8 cellular contexts compared by ENCODE assay signal in genomic region chr15:75204340-75205063, GRCh38. TPM values are rescaled to one million over a fixed set of nuclear protein-coding genes. Genes with fewer than 3 reads are reported as not detected.
DNase-seq lines count a peak whose midpoint lies in the region; ATAC-seq, FAIRE-seq and TF ChIP-seq lines count a peak whose summit lies in the region.

No MANE protein-coding gene starts in this region.

- H4K20me1 ChIP-seq in DOHH2 (ENCODE audit: control insufficient read depth, insufficient read depth, low read depth, low read length), result peaks cover 48% of the 10 kb centered on the region

- H3K36me3 ChIP-seq in DOHH2 (ENCODE audit: control insufficient read depth, low read length) (peaks cover 58% of the 10 kb centered on the region), kidney (ENCODE audit: control insufficient read depth in 1 of 2, insufficient read depth in 2 of 2, low read length in 2 of 2) (peaks cover 3 to 9% of the 10 kb centered on the region in 2 donors)

- peaks cover 15% of the 10 kb centered on the region for H3K36me3 Mint-ChIP-seq in central memory CD8-positive, alpha-beta T cell (ENCODE audit: insufficient read depth)

- H3F3A ChIP-seq in DOHH2 (ENCODE audit: control insufficient read depth, insufficient read depth), result no peaks in the 10 kb centered on the region; the same call in 1 of the 2 replicates

- H3K4me3 ChIP-seq in DOHH2 (ENCODE audit: low read length) (peak overlapping the region; percentile 95), kidney (ENCODE audit: low read length in 2 of 2) (peak overlapping the region in 1 of 2 donors; percentile 77)

- H3K9me3 Mint-ChIP-seq in central memory CD8-positive, alpha-beta T cell, result no peaks in the 10 kb centered on the region

- no peak overlapping the region for H3K9ac ChIP-seq in kidney (ENCODE audit: low read length in 2 of 2)

- H3K79me2 ChIP-seq in DOHH2 (ENCODE audit: control insufficient read depth, low read length), result peaks cover 80% of the 10 kb centered on the region

- intact Hi-C loops in kidney (cut with DNase I), result loop anchor here (5.0 kb wide), 1 partner anchor 177 kb away; no protein-coding TSS in a partner anchor

- peaks cover 51% of the 10 kb centered on the region for H3K4me1 Mint-ChIP-seq in central memory CD8-positive, alpha-beta T cell

- TF ChIP-seq CTCF in DOHH2 (IDR thresholded peaks at IDR 0.05; ENCODE audit: low read depth, low read length, poor library complexity, severe bottlenecking) (peak; percentile 85), kidney (IDR thresholded peaks at IDR 0.05; ENCODE audit: borderline replicate concordance, extremely low read depth, insufficient read depth) (peak; percentile 98)

- no peaks in the 10 kb centered on the region for H3K27me3 Mint-ChIP-seq in central memory CD8-positive, alpha-beta T cell

- H3K9me3 ChIP-seq in DOHH2 (ENCODE audit: control insufficient read depth, insufficient read depth, low read length), result no peaks in the 10 kb centered on the region
- H3K9me3 ChIP-seq in kidney (ENCODE audit: control insufficient read depth in 1 of 2, low read length in 2 of 2), result no peaks in the 10 kb centered on the region

- peak overlapping the region; percentile 76 for H3K27ac Mint-ChIP-seq in central memory CD8-positive, alpha-beta T cell (ENCODE audit: low read depth)

- H3K9me2 ChIP-seq in DOHH2 (replicated peaks; ENCODE audit: control insufficient read depth, low read length), result no peaks in the 10 kb centered on the region

- peaks cover 36% of the 10 kb centered on the region for H3K4me1 ChIP-seq in DOHH2 (ENCODE audit: control insufficient read depth, low read length)
- peaks cover 11 to 30% of the 10 kb centered on the region in 2 donors for H3K4me1 ChIP-seq in kidney (ENCODE audit: control insufficient read depth in 1 of 2, insufficient read depth in 1 of 2, low read depth in 1 of 2, low read length in 2 of 2)

- DNase-seq in NCI-H446 (lab: John Stamatoyannopoulos, UW) (peak; percentile 55 to 88), kidney (peak; percentile 97)
- DNase-seq in activated CD4-positive, CD25-positive, alpha-beta regulatory T cell treated with anti-CD3 and anti-CD28 coated beads, Interleukin-2, amount 50 U/mL, for 72 hours, result peak; percentile 79
- peak; percentile 76 to 83 for DNase-seq in central memory CD8-positive, alpha-beta T cell (ENCODE audit: low spot score in 2 of 2)
- peak; percentile 69 to 80 for DNase-seq in stimulated activated CD4-positive, alpha-beta T cell treated with anti-CD3 and anti-CD28 coated beads, Interleukin-15, amount 100 ng/mL, for 1 hour (ENCODE audit: low read depth in 1 of 2, low spot score in 1 of 2)

- H3K4me2 ChIP-seq in DOHH2 (ENCODE audit: low read length), result peak overlapping the region; percentile 78

- peak; percentile 25 for ATAC-seq in HG02763 (IDR thresholded peaks at IDR 0.05; ENCODE audit: unreplicated experiment)
- ATAC-seq in central memory CD8-positive, alpha-beta T cell (replicated peaks; ENCODE audit: extremely low read depth, poor library complexity, severe bottlenecking), result peak; percentile 53
- ATAC-seq in GM19324 (IDR thresholded peaks at IDR 0.05; ENCODE audit: low FRiP score, unreplicated experiment), result no peak

- no peak for FAIRE-seq in kidney (lab: Jason Lieb, UNC)

- H3K4me3 Mint-ChIP-seq in central memory CD8-positive, alpha-beta T cell, result peak overlapping the region; percentile 83

- H3K27me3 ChIP-seq in DOHH2 (ENCODE audit: control insufficient read depth, low read length), result no peaks in the 10 kb centered on the region

- H3K27ac ChIP-seq in DOHH2 (ENCODE audit: low read depth, low read length) (peak overlapping the region; percentile 63; the same call in 1 of the 2 replicates), kidney (ENCODE audit: low read depth in 2 of 2, low read length in 2 of 2) (no peak overlapping the region)

RNA-seq across cellular contexts. Expression of gene C15orf39, which starts 2.8 kb away (rescaled TPM):
- total RNA-seq in kidney, result 32.7 TPM
- 5.7 TPM for polyA plus RNA-seq in kidney (ENCODE audit: insufficient read depth, low read depth, low replicate concordance)

RNA-seq across cellular contexts. Expression of gene GOLGA6C, which starts 53.6 kb away (rescaled TPM):
- not detected for total RNA-seq in kidney
- polyA plus RNA-seq in kidney (ENCODE audit: insufficient read depth, low read depth, low replicate concordance), result not detected
